In the genomic region with DNA sequence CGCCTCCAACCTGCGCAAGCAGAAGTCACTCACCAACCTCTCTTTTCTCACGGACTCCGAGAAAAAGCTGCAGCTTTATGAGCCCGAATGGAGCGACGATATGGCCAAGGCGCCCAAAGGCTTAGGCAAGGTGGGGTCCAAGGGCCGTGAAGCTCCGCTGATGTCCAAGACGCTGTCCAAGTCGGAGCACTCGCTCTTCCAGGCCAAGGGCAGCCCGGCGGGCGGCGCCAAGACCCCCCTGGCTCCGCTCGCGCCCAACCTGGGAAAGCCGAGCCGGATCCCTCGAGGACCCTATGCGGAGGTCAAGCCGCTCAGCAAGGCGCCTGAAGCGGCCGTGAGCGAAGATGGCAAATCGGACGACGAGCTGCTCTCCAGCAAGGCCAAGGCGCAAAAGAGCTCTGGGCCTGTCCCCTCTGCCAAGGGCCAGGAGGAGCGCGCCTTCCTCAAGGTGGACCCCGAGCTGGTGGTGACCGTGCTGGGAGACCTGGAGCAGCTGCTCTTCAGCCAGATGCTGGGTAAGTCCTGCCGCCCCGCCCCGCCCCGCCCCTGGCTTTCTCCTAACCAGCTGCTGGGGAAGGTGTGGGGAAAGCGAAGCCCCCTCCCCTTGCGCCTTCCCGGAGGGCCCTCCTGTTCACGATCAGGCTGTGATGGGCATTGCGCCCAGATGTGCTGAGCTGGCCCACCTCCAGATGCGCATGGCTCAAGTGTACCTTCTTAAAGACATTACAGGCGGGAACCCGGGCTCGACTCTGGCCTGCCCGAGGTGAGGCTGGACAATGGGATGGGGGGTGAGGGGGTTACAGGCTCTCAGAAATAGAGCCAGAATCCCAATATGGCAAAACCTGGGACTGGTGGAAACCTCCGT, we compare ENCODE assay signal across 9 cellular contexts.
DNase-seq lines count a peak whose midpoint lies in the region; ATAC-seq and TF ChIP-seq lines count a peak whose summit lies in the region.
"Had no signal": no experiment of that assay in that cellular context is flagged by ENCODE, and none has a peak within 500 bp of the region (broad histone marks: within the 10 kb centered on the region; RNA-seq: fewer than 3 reads in every experiment).

No MANE protein-coding gene starts in this region.

- H3K27me3 Mint-ChIP-seq in immature natural killer cell (ENCODE audit: low read depth in 3 of 3), result peaks cover 0 to 13% (median 9%) of the 10 kb centered on the region in 3 donors

- H3K27me3 ChIP-seq in SJSA1 (replicated peaks) (no peaks in the 10 kb centered on the region), left ventricle myocardium inferior (ENCODE audit: low read depth) (no peaks in the 10 kb centered on the region), smooth muscle cell (ENCODE audit: low read depth) (no peaks in the 10 kb centered on the region)

- peaks cover 18% of the 10 kb centered on the region for H3F3A ChIP-seq in smooth muscle cell (ENCODE audit: low read depth)

- H3K27ac Mint-ChIP-seq in immature natural killer cell, result no peak overlapping the region

- H3K36me3 Mint-ChIP-seq in immature natural killer cell, result no peaks in the 10 kb centered on the region

- H4K20me1 ChIP-seq in smooth muscle cell (ENCODE audit: low read depth), result peaks cover 81% of the 10 kb centered on the region

- DNase-seq in GM20000 (ENCODE audit: low spot score) (peak; percentile 23), SJSA1 (ENCODE audit: low read depth in 1 of 2, low spot score in 2 of 2) (no peak), left ventricle myocardium inferior (peak; percentile 36), smooth muscle cell (lab: John Stamatoyannopoulos, UW; ENCODE audit: unreplicated experiment) (no peak), NCI-H446 treated with DMSO at 0.1 percent for 48 hours (lab: John Stamatoyannopoulos, UW) (no peak), immature natural killer cell (no peak)

- 5% methylated on average over 46 of the region's 52 CpGs for WGBS in smooth muscle cell (ENCODE audit: low lambda C conversion rate)

- peak overlapping the region; percentile 90 for H3K4me2 ChIP-seq in smooth muscle cell

- H3K4me3 Mint-ChIP-seq in immature natural killer cell, result no peak overlapping the region

- H3K4me3 ChIP-seq in SJSA1 (peak overlapping the region; percentile 44), left ventricle myocardium inferior (peak overlapping the region; percentile 82), smooth muscle cell (peak overlapping the region; percentile 59)

- H3K27ac ChIP-seq in SJSA1 (no peak overlapping the region), left ventricle myocardium inferior (replicated peaks) (peak overlapping the region; percentile 89), smooth muscle cell (ENCODE audit: low read depth) (peak overlapping the region; percentile 25)
- H3K27ac ChIP-seq: HL-60 had no signal

- TF ChIP-seq CTCF in GM20000 (IDR thresholded peaks at IDR 0.05; ENCODE audit: extremely low read depth, missing control alignments), result no peak
- no peak for TF ChIP-seq CTCF in left ventricle myocardium inferior (IDR thresholded peaks at IDR 0.05; ENCODE audit: borderline replicate concordance)
- TF ChIP-seq CTCF in smooth muscle cell (IDR thresholded peaks at IDR 0.05; ENCODE audit: borderline replicate concordance, insufficient read depth, poor library complexity, severe bottlenecking), result no peak

- H3K4me1 ChIP-seq in SJSA1 (replicated peaks) (peaks cover 17% of the 10 kb centered on the region), left ventricle myocardium inferior (peaks cover 85% of the 10 kb centered on the region), smooth muscle cell (ENCODE audit: low read depth) (peaks cover 31% of the 10 kb centered on the region)

- no peaks in the 10 kb centered on the region for H3K9me3 Mint-ChIP-seq in immature natural killer cell

- intact Hi-C loops in left ventricle myocardium inferior (cut with micrococcal nuclease), result no loop called here

- H3K9ac ChIP-seq in smooth muscle cell (ENCODE audit: low read depth), result peak overlapping the region; percentile 62

- ATAC-seq in HG03520 (IDR thresholded peaks at IDR 0.05; ENCODE audit: unreplicated experiment) (no peak), HG03565 (IDR thresholded peaks at IDR 0.05; ENCODE audit: unreplicated experiment) (no peak)

- H3K36me3 ChIP-seq in SJSA1 (peaks cover 12% of the 10 kb centered on the region), left ventricle myocardium inferior (no peaks in the 10 kb centered on the region), smooth muscle cell (ENCODE audit: low read depth) (no peaks in the 10 kb centered on the region)

- peaks cover 68% of the 10 kb centered on the region for H3K79me2 ChIP-seq in smooth muscle cell (ENCODE audit: low read depth)

- H3K9me3 ChIP-seq in SJSA1 (replicated peaks), result no peaks in the 10 kb centered on the region
- H3K9me3 ChIP-seq in left ventricle myocardium inferior (replicated peaks), result no peaks in the 10 kb centered on the region
- no peaks in the 10 kb centered on the region for H3K9me3 ChIP-seq in smooth muscle cell (replicated peaks; ENCODE audit: low read depth)

- H3K4me1 Mint-ChIP-seq in immature natural killer cell, result peaks cover 0 to 2% of the 10 kb centered on the region in 2 donors

- no peak overlapping the region for H2AFZ ChIP-seq in smooth muscle cell (ENCODE audit: low read depth)

Comparison
In these comparisons a context has a peak if more than half of its experiments do, and no peak if none do; other contexts are left out.
1. DNase-seq: peak in GM20000 (single experiment) and left ventricle myocardium inferior (single experiment); none in SJSA1 (0 of 2), smooth muscle cell (single experiment), NCI-H446 treated with DMSO at 0.1 percent for 48 hours (single experiment) and immature natural killer cell (0 of 3).
2. Peak in every context shown above with its lines, with median percentiles within 50 percentile points of each other: H3K4me3 ChIP-seq.